Comparison of ENCODE assay signal across 8 cellular contexts in genomic region chr17:14926526-14927122, GRCh38.
DNase-seq lines count a peak whose midpoint lies in the region; ATAC-seq and TF ChIP-seq lines count a peak whose summit lies in the region.

No MANE protein-coding gene starts in this region.

- intact Hi-C loops in testis (cut with DNase I; ENCODE audit: low total_unique reads) = no loop called here

- no peak overlapping the region for H3K4me3 ChIP-seq in AG09309 (ENCODE audit: control insufficient read depth, low read depth, low read length)
- no peak overlapping the region for H3K4me3 ChIP-seq in epithelial cell of proximal tubule (ENCODE audit: low read depth, low read length)
- H3K4me3 ChIP-seq in neural cell (ENCODE audit: low read length) = no peak overlapping the region
- H3K4me3 ChIP-seq in testis = no peak overlapping the region

- H3K4me1 ChIP-seq in testis = no peaks in the 10 kb centered on the region

- no peak for ATAC-seq in GM21526 (IDR thresholded peaks at IDR 0.05; ENCODE audit: low FRiP score, unreplicated experiment)

- no peak overlapping the region for H3K9ac ChIP-seq in neural cell (ENCODE audit: low read length)

- H3K9me2 ChIP-seq in neural cell (ENCODE audit: insufficient read depth, low read length) = no peaks in the 10 kb centered on the region

- H3K27ac ChIP-seq in neural cell (ENCODE audit: low read length) = no peak overlapping the region
- H3K27ac ChIP-seq in testis = no peak overlapping the region

- no peaks in the 10 kb centered on the region for H4K20me1 ChIP-seq in neural cell (ENCODE audit: insufficient read depth)

- WGBS in testis, 2 donors = 17 to 28% methylated on average over 7 of the region's 7 CpGs

- DNase-seq in AG09309 (ENCODE audit: low read depth) = no peak
- DNase-seq in H4 (ENCODE audit: low spot score) = peak; percentile 65
- DNase-seq in NOMO-1 treated with dmso at 0.1 percent for 144 hours (lab: John Stamatoyannopoulos, UW; ENCODE audit: unreplicated experiment) = peak; percentile 51
- peak; percentile 46 for DNase-seq in activated CD8-positive, alpha-beta memory T cell treated with anti-CD3 and anti-CD28 coated beads, Interleukin-2, amount 50 U/mL, for 4 hours
- DNase-seq in epithelial cell of proximal tubule (ENCODE audit: low read depth) = peak; percentile 4
- peak; percentile 74 for DNase-seq in testis

- H2AFZ ChIP-seq in neural cell (ENCODE audit: low read depth, low read length) = no peak overlapping the region

- TF ChIP-seq CTCF in AG09309 (IDR thresholded peaks at IDR 0.05; ENCODE audit: control insufficient read depth, insufficient read depth, low read depth, low read length, missing control alignments) (peak; percentile 72), epithelial cell of proximal tubule (conservative IDR thresholded peaks at IDR 0.05; ENCODE audit: low read depth, low read length) (peak; percentile 79), neural cell (IDR thresholded peaks at IDR 0.05; ENCODE audit: poor library complexity, severe bottlenecking) (peak; percentile 92), testis (IDR thresholded peaks at IDR 0.05) (peak; percentile 59 to 81 (median 75))

- H3K79me2 ChIP-seq in neural cell (replicated peaks; ENCODE audit: insufficient read depth, low read length) = no peaks in the 10 kb centered on the region

- H3K27me3 ChIP-seq in neural cell (ENCODE audit: insufficient read depth, low read depth, low read length) (no peaks in the 10 kb centered on the region), testis (no peaks in the 10 kb centered on the region)

- no peaks in the 10 kb centered on the region for H3F3A ChIP-seq in neural cell (ENCODE audit: insufficient read depth, low read length, poor library complexity, severe bottlenecking)

- TF ChIP-seq EP300 in neural cell (conservative IDR thresholded peaks at IDR 0.05; ENCODE audit: poor library complexity, severe bottlenecking) = no peak

- peak; percentile 92 for TF ChIP-seq RAD21 in neural cell (conservative IDR thresholded peaks at IDR 0.05)

- H3K9me3 ChIP-seq in neural cell (ENCODE audit: low read length) (no peaks in the 10 kb centered on the region), testis (no peaks in the 10 kb centered on the region)

- TF ChIP-seq POLR2A in testis (IDR thresholded peaks at IDR 0.05) = no peak

- no peak overlapping the region for H3K4me2 ChIP-seq in neural cell (ENCODE audit: low read length)

- H3K36me3 ChIP-seq in neural cell (ENCODE audit: insufficient read depth, low read length) = no peaks in the 10 kb centered on the region
- no peaks in the 10 kb centered on the region for H3K36me3 ChIP-seq in testis (ENCODE audit: low read depth, missing control alignments)

TF ChIP-seq in neural cell, 6 proteins besides CTCF, POLR2A, EP300 and RAD21:
- no peak for TF ChIP-seq POLR2AphosphoS5 (IDR thresholded peaks at IDR 0.05)
- peak; percentile 92 for TF ChIP-seq SMC3 (conservative IDR thresholded peaks at IDR 0.05; ENCODE audit: poor library complexity)
TF ChIP-seq in neural cell: peak in this region for 1.
